19 cellular contexts compared by ENCODE assay signal in genomic region chr4:108191269-108191914, GRCh38. TPM values are rescaled to one million over a fixed set of nuclear protein-coding genes. Genes with fewer than 3 reads are reported as not detected.
DNase-seq lines count a peak whose midpoint lies in the region; ATAC-seq and TF ChIP-seq lines count a peak whose summit lies in the region.
"Had no signal": no experiment of that assay in that cellular context is flagged by ENCODE, and none has a peak within 500 bp of the region (broad histone marks: within the 10 kb centered on the region; RNA-seq: fewer than 3 reads in every experiment).

No MANE protein-coding gene starts in this region.

- H3K9me3 Mint-ChIP-seq in activated CD4-positive, alpha-beta T cell treated with anti-CD3 and anti-CD28 coated beads, Interleukin-2, amount 10 ng/mL, durations not matched to agents 7 days and 5 days: no peaks in the 10 kb centered on the region
- H3K9me3 Mint-ChIP-seq in stimulated activated effector memory CD8-positive, alpha-beta T cell treated with anti-CD3 and anti-CD28 coated beads, Interleukin-12 subunit alpha, Interleukin-12 subunit beta, amount 100 ng/mL, for 72 hours: no peaks in the 10 kb centered on the region

- H4K20me1 ChIP-seq in DND-41 (ENCODE audit: insufficient read depth, low read length): no peaks in the 10 kb centered on the region

- CTCF ChIA-PET in activated CD4-positive, alpha-beta T cell treated with anti-CD3 and anti-CD28 coated beads, Interleukin-2, amount 10 ng/mL, durations not matched to agents 7 days and 5 days (lab: Charles Lee): interaction anchor here (1.5 kb wide), 1 partner anchor 9 kb away, joined by 4 read pairs; no protein-coding TSS in a partner anchor

- no peak overlapping the region for H3K9ac ChIP-seq in DND-41 (ENCODE audit: low read depth, low read length)

- POLR2A ChIA-PET in activated CD4-positive, alpha-beta T cell treated with anti-CD3 and anti-CD28 coated beads, Interleukin-2, amount 10 ng/mL, durations not matched to agents 7 days and 5 days (lab: Charles Lee): no interaction called here

- peak overlapping the region; percentile 55 for H3K27ac Mint-ChIP-seq in activated CD4-positive, alpha-beta T cell treated with anti-CD3 and anti-CD28 coated beads, Interleukin-2, amount 10 ng/mL, durations not matched to agents 7 days and 5 days
- H3K27ac Mint-ChIP-seq in stimulated activated effector memory CD8-positive, alpha-beta T cell treated with anti-CD3 and anti-CD28 coated beads, Interleukin-12 subunit alpha, Interleukin-12 subunit beta, amount 100 ng/mL, for 72 hours: no peak overlapping the region

- H3K27me3 ChIP-seq in DND-41 (ENCODE audit: insufficient read depth, low read length, poor library complexity): no peaks in the 10 kb centered on the region
- H3K27me3 ChIP-seq: MG63 had no signal

- H3K4me1 Mint-ChIP-seq in activated CD4-positive, alpha-beta T cell treated with anti-CD3 and anti-CD28 coated beads, Interleukin-2, amount 10 ng/mL, durations not matched to agents 7 days and 5 days: peaks cover 15% of the 10 kb centered on the region
- H3K4me1 Mint-ChIP-seq in stimulated activated effector memory CD8-positive, alpha-beta T cell treated with anti-CD3 and anti-CD28 coated beads, Interleukin-12 subunit alpha, Interleukin-12 subunit beta, amount 100 ng/mL, for 72 hours: no peaks in the 10 kb centered on the region

- H3K4me3 Mint-ChIP-seq in activated CD4-positive, alpha-beta T cell treated with anti-CD3 and anti-CD28 coated beads, Interleukin-2, amount 10 ng/mL, durations not matched to agents 7 days and 5 days: no peak overlapping the region
- H3K4me3 Mint-ChIP-seq in stimulated activated effector memory CD8-positive, alpha-beta T cell treated with anti-CD3 and anti-CD28 coated beads, Interleukin-12 subunit alpha, Interleukin-12 subunit beta, amount 100 ng/mL, for 72 hours: no peak overlapping the region
- H3K4me3 Mint-ChIP-seq: H9 had no signal

- H2AFZ ChIP-seq in DND-41 (ENCODE audit: low read depth, low read length): no peak overlapping the region

- no peak for TF ChIP-seq CTCF in DND-41 (IDR thresholded peaks at IDR 0.05; ENCODE audit: borderline replicate concordance, extremely low read depth, low read length, poor library complexity, severe bottlenecking)

- H3K4me1 ChIP-seq in DND-41 (ENCODE audit: insufficient read depth, low read length): peaks cover 13% of the 10 kb centered on the region
- H3K4me1 ChIP-seq: A549 had no signal

- no peak for DNase-seq in activated CD4-positive, alpha-beta T cell treated with anti-CD3 and anti-CD28 coated beads, Interleukin-2, amount 10 ng/mL, durations not matched to agents 7 days and 5 days
- no peak for DNase-seq in activated CD4-positive, alpha-beta T cell treated with anti-CD3 and anti-CD28 coated beads, Interleukin-2, amount 50 U/mL, for 1 hour
- DNase-seq in DND-41: no peak
- no peak for DNase-seq in stimulated activated effector memory CD8-positive, alpha-beta T cell treated with anti-CD3 and anti-CD28 coated beads, Interleukin-12 subunit alpha, Interleukin-12 subunit beta, amount 100 ng/mL, for 72 hours (ENCODE audit: low spot score in 2 of 2)
- no peak for DNase-seq in NCI-H2227 treated with DMSO at 0.1 percent for 48 hours (lab: John Stamatoyannopoulos, UW)
- DNase-seq: COR-L47; H9; Karpas-422; MG63; NCI-H1105; NCI-H1694 treated with DMSO at 0.1 percent for 48 hours; NCI-H2107; NCI-H526 treated with DMSO at 0.1 percent for 48 hours; NK-92 treated with Interleukin-12 subunit alpha and Interleukin-12 subunit beta, amount 100 ng/mL, for 24 hours; SHP77 treated with DMSO at 0.1 percent for 48 hours had no signal

- H3K79me2 ChIP-seq in DND-41 (ENCODE audit: insufficient read depth, low read length): no peaks in the 10 kb centered on the region

- H3K27ac ChIP-seq in DND-41 (ENCODE audit: low read length) (no peak overlapping the region), KOPT-K1 (ENCODE audit: low read depth, low read length, poor library complexity, severe bottlenecking) (peak overlapping the region; percentile 4)
- H3K27ac ChIP-seq: A549 had no signal

- H3K4me2 ChIP-seq in DND-41 (ENCODE audit: insufficient read depth, low read length): no peak overlapping the region
- H3K4me2 ChIP-seq: A549 had no signal

- H3K9me3 ChIP-seq in DND-41 (ENCODE audit: insufficient read depth, low read length, severe bottlenecking) (no peaks in the 10 kb centered on the region), KOPT-K1 (ENCODE audit: insufficient read depth, low read length, poor library complexity, severe bottlenecking) (no peaks in the 10 kb centered on the region)
- H3K9me3 ChIP-seq: A549, MG63 had no signal

- ATAC-seq in DND-41 (ENCODE audit: insufficient read depth, low read depth) (peak; percentile 43), HG03565 (IDR thresholded peaks at IDR 0.05; ENCODE audit: unreplicated experiment) (no peak)
- peak; percentile 16 for ATAC-seq in stimulated activated effector memory CD8-positive, alpha-beta T cell treated with anti-CD3 and anti-CD28 coated beads, Interleukin-12 subunit alpha, Interleukin-12 subunit beta, amount 100 ng/mL, for 72 hours
- ATAC-seq: A549, SK-N-SH treated with all-trans-retinoic acid at 6 μM for 48 hours had no signal

- no peaks in the 10 kb centered on the region for H3K27me3 Mint-ChIP-seq in activated CD4-positive, alpha-beta T cell treated with anti-CD3 and anti-CD28 coated beads, Interleukin-2, amount 10 ng/mL, durations not matched to agents 7 days and 5 days

- H3K36me3 ChIP-seq in DND-41 (ENCODE audit: insufficient read depth, low read length): no peaks in the 10 kb centered on the region
- no peaks in the 10 kb centered on the region for H3K36me3 ChIP-seq in KOPT-K1 (ENCODE audit: insufficient read depth, low read length)
- H3K36me3 ChIP-seq: MG63 had no signal

- H3K36me3 Mint-ChIP-seq in activated CD4-positive, alpha-beta T cell treated with anti-CD3 and anti-CD28 coated beads, Interleukin-2, amount 10 ng/mL, durations not matched to agents 7 days and 5 days (ENCODE audit: low read depth): no peaks in the 10 kb centered on the region
- no peaks in the 10 kb centered on the region for H3K36me3 Mint-ChIP-seq in stimulated activated effector memory CD8-positive, alpha-beta T cell treated with anti-CD3 and anti-CD28 coated beads, Interleukin-12 subunit alpha, Interleukin-12 subunit beta, amount 100 ng/mL, for 72 hours

- no peak overlapping the region for H3K4me3 ChIP-seq in DND-41 (ENCODE audit: low read depth in 1 of 2, low read length in 2 of 2)
- H3K4me3 ChIP-seq: A549, MG63 had no signal

RNA-seq across cellular contexts. Expression of gene LEF1, which starts 22.7 kb away (rescaled TPM):
- 100 to 1,000 TPM; 386 to 498 TPM for total RNA-seq in activated CD4-positive, alpha-beta T cell treated with anti-CD3 and anti-CD28 coated beads, Interleukin-2, amount 10 ng/mL, durations not matched to agents 7 days and 5 days
